9 cellular contexts compared by ENCODE assay signal in the genomic region with DNA sequence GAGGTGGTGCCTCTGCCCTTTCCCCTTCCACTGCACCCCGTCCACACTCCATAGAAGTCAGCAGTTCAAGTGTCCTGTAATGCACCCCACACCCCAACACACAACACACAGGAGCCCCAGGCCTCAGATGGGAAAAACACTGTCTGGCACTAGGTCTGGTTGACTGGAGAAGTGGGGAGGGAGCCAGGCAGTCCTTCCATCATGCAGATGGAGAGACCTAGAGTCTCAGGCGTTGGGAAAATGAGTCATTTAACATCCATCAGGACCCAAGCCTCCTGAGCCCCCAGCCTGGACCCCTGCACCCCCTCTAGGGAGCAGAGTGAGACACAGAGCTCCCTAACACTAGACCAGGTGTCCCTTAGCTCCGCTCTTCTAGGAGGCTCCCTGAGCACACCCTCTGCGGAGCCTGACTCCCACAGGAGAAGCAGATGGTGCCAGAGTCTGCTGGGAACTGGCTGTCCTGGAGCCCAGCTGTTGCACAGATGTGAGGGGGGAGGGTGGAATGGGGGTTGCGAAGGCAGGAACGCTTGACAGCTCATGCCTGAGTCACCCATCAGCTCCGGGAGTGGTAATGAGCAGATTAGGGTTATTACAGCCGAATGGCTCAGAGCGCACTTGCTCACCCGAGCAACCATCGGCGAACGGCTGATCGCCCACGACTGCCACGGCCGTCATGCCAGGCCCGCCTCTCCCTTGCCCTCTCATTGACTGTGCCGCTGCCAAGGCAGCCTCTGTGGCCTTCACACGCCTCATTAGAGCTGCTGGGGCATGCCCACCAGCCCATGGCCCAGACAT. TPM values are rescaled to one million over a fixed set of nuclear protein-coding genes. Genes with fewer than 3 reads are reported as not detected.
DNase-seq lines count a peak whose midpoint lies in the region; ATAC-seq, FAIRE-seq and TF ChIP-seq lines count a peak whose summit lies in the region.
"Had no signal": no experiment of that assay in that cellular context is flagged by ENCODE, and none has a peak within 500 bp of the region (broad histone marks: within the 10 kb centered on the region; RNA-seq: fewer than 3 reads in every experiment).

No MANE protein-coding gene starts in this region.

- no peak overlapping the region for H3K23ac ChIP-seq in mesendoderm (ENCODE audit: low read length)

- H2BK15ac ChIP-seq in mesendoderm (replicated peaks; ENCODE audit: low read depth) = no peak overlapping the region

- in situ Hi-C loops in Caki2 (cut with HindIII; ENCODE audit: low pct_unique_long_range_greater_than_20kb, low sequenced_read_pairs) = no loop called here

- no peak overlapping the region for H2BK5ac ChIP-seq in mesendoderm (ENCODE audit: low read length)

- H2BK120ac ChIP-seq in mesendoderm (ENCODE audit: low read depth, low read length) = no peak overlapping the region

- H4K8ac ChIP-seq in mesendoderm (ENCODE audit: low read depth, low read length) = no peak overlapping the region

- no peak overlapping the region for H3K4me2 ChIP-seq in mesendoderm (ENCODE audit: low read length)

- intact Hi-C loops in pancreas (cut with DNase I) = no loop called here

- H2AK5ac ChIP-seq in mesendoderm (ENCODE audit: low read length) = no peak overlapping the region

- 61 to 66% methylated on average over 20 of the region's 20 CpGs for WGBS in pancreas, 2 donors
- WGBS in mesendoderm (ENCODE audit: extremely low coverage, insufficient coverage, low lambda C conversion rate) = no CpG with 5 or more reads among the region's 20 CpGs

- no peak for FAIRE-seq in pancreas (lab: Jason Lieb, UNC)

- peak; percentile 85 for DNase-seq in Caki2 (ENCODE audit: low read depth)
- DNase-seq in NCI-H446 treated with DMSO at 0.1 percent for 48 hours (lab: John Stamatoyannopoulos, UW) = peak; percentile 75
- peak; percentile 56 for DNase-seq in epithelial cell of proximal tubule (ENCODE audit: low read depth)
- DNase-seq in pancreas = peak in 5 of 6 donors; percentile 44 to 75 (median 60)
- no peak for DNase-seq in mesendoderm
- no peak for DNase-seq in GDM1 (lab: John Stamatoyannopoulos, UW)
- no peak for DNase-seq in hippocampal formation (lab: John Stamatoyannopoulos, UW)

- H3K27ac ChIP-seq in pancreas (no peak overlapping the region), mesendoderm (ENCODE audit: low read depth, low read length) (no peak overlapping the region)
- H3K27ac ChIP-seq: cardiac muscle cell had no signal

- H3K4me1 ChIP-seq in pancreas (no peaks in the 10 kb centered on the region), mesendoderm (ENCODE audit: control insufficient read depth, low read depth, low read length) (peaks cover 4% of the 10 kb centered on the region)

- no peaks in the 10 kb centered on the region for H3K79me1 ChIP-seq in mesendoderm (ENCODE audit: low read length)

- no peaks in the 10 kb centered on the region for H3K79me2 ChIP-seq in mesendoderm (ENCODE audit: control insufficient read depth, insufficient read depth, low read length)

- H4K5ac ChIP-seq in mesendoderm (ENCODE audit: low read length) = no peak overlapping the region

- H3K4me3 ChIP-seq in epithelial cell of proximal tubule (ENCODE audit: low read depth, low read length) = no peak overlapping the region
- H3K4me3 ChIP-seq in pancreas = no peak overlapping the region
- no peak overlapping the region for H3K4me3 ChIP-seq in mesendoderm (ENCODE audit: low read length)
- H3K4me3 ChIP-seq: cardiac muscle cell had no signal

- ATAC-seq in pancreas = peak; percentile 51 to 82 (median 72)
- ATAC-seq in GM19395 (IDR thresholded peaks at IDR 0.05; ENCODE audit: unreplicated experiment) = no peak

- H3K9me3 ChIP-seq in pancreas = no peaks in the 10 kb centered on the region

- H3K4ac ChIP-seq in mesendoderm (ENCODE audit: low read depth, low read length) = no peak overlapping the region

- H3K36me3 ChIP-seq in pancreas (no peaks in the 10 kb centered on the region), mesendoderm (ENCODE audit: control insufficient read depth, insufficient read depth, low read length) (no peaks in the 10 kb centered on the region)
- H3K36me3 ChIP-seq: cardiac muscle cell had no signal

- H3K27me3 ChIP-seq in pancreas (no peaks in the 10 kb centered on the region), mesendoderm (ENCODE audit: insufficient read depth, low read length, poor library complexity) (no peaks in the 10 kb centered on the region)
- H3K27me3 ChIP-seq: cardiac muscle cell had no signal

- H3K9ac ChIP-seq in mesendoderm (ENCODE audit: low read length) = no peak overlapping the region

- no peak overlapping the region for H3K56ac ChIP-seq in mesendoderm (ENCODE audit: low read length)

- TF ChIP-seq CTCF in epithelial cell of proximal tubule (conservative IDR thresholded peaks at IDR 0.05; ENCODE audit: low read depth, low read length) = no peak
- TF ChIP-seq CTCF in pancreas (IDR thresholded peaks at IDR 0.05) = no peak

- no peak overlapping the region for H3K18ac ChIP-seq in mesendoderm (ENCODE audit: low read length)

RNA-seq across cellular contexts. Expression of a gene that starts 22.1 kb away (rescaled TPM):
- 0.41 and 2.0 TPM in 2 replicates for total RNA-seq in Caki2 (2014; rRNA removed; shearing (Covaris generic); ENCODE audit: low replicate concordance)
- total RNA-seq in epithelial cell of proximal tubule (0.23 TPM in 1 of 2 replicates, not detected in the other), pancreas (10 to 100 TPM in 3 of 6 donors, 1 to 10 TPM in 3; 4.3 to 17.9 (median 8.7) TPM)
- 10 to 100 TPM; 21.0 to 59.4 TPM for polyA plus RNA-seq in pancreas
- polyA plus RNA-seq in mesendoderm (2013, experiment 1 of 2) = 5.0 TPM
- 4.8 TPM for polyA plus RNA-seq in mesendoderm (2013, experiment 2 of 2)

Comparison
In these comparisons a context has a peak if more than half of its experiments do, and no peak if none do; other contexts are left out.
1. DNase-seq: peak in Caki2 (single experiment), NCI-H446 treated with DMSO at 0.1 percent for 48 hours (single experiment), epithelial cell of proximal tubule (single experiment) and pancreas (5 of 6); none in mesendoderm (single experiment), GDM1 (single experiment) and hippocampal formation (0 of 2).